8 cellular contexts compared by ENCODE assay signal in the genomic region with DNA sequence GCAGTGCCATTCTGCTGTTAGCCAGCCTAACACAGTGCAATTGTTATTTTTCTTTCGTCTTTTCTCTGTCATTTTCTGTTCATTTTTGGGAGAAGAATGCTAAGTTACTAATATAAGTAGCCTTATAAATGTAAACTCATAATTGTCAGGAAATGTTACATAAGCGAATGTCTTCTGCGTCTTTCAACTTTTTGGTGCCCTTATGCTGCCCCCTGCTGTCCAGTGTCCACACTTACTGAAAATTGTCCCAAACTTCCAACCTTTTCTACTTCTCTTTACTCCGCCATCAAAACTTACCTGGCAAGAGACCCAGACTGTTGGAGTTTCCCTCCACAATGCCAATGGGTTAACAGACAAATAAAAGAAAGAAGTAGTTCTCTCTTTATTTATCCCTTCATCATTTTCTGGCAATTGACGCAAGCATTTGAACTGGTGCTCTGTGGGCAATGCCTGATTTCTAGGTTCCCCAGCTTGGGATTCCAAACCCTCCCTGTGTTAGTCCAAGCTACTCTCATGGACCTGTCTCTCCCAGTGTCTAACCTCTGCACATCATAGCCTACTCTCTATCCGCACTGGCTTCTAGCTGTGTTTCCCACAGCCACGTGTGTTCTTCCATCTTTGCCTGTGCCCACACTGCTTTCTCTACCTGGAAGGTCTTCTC. TPM values are rescaled to one million over a fixed set of nuclear protein-coding genes. Genes with fewer than 3 reads are reported as not detected.
DNase-seq lines count a peak whose midpoint lies in the region; ATAC-seq lines count a peak whose summit lies in the region.

No MANE protein-coding gene starts in this region.

- H3K79me2 ChIP-seq in GM23248 (ENCODE audit: insufficient read depth) = peaks cover 99% of the 10 kb centered on the region

- H3K27ac ChIP-seq in GM23248 = no peak overlapping the region

- H3K9ac ChIP-seq in GM23248 = no peak overlapping the region; the same call in 1 of the 2 replicates

- no peak overlapping the region for H2AFZ ChIP-seq in GM23248

- no peaks in the 10 kb centered on the region for H3K27me3 ChIP-seq in GM23248 (replicated peaks; ENCODE audit: insufficient read depth)

- no peak for ATAC-seq in GM21515 (IDR thresholded peaks at IDR 0.05; ENCODE audit: unreplicated experiment)

- WGBS in GM23248 (ENCODE audit: low coverage in 1 of 2, low lambda C conversion rate in 2 of 2, missing lambda C conversion rate in 2 of 2), 2 experiments = 11 to 16% methylated on average over 7 of the region's 7 CpGs

- H3K9me3 ChIP-seq in GM23248 (ENCODE audit: low read depth) = no peaks in the 10 kb centered on the region

- no peaks in the 10 kb centered on the region for H3K9me2 ChIP-seq in GM23248 (ENCODE audit: insufficient read depth)

- 0 out of 2 replicates have a peak overlapping the region, but pooled peaks have one; percentile 4 for H3K4me3 ChIP-seq in GM23248

- H3K36me3 ChIP-seq in GM23248 (ENCODE audit: low read depth) = no peaks in the 10 kb centered on the region

- H3K4me1 ChIP-seq in GM23248 (ENCODE audit: insufficient read depth) = 0 out of 2 replicates have a peak, but pooled peaks cover 3% of the 10 kb centered on the region

- H4K20me1 ChIP-seq in GM23248 (ENCODE audit: insufficient read depth) = no peaks in the 10 kb centered on the region

- DNase-seq in C1 segment of cervical spinal cord (lab: John Stamatoyannopoulos, UW) (peak in 11 of 14 donors; percentile 17 to 60 (median 46)), GM23248 (peak; percentile 81), NOMO-1 treated with dmso at 0.1 percent for 144 hours (lab: John Stamatoyannopoulos, UW; ENCODE audit: unreplicated experiment) (peak; percentile 14), activated T-cell treated with anti-CD3 and anti-CD28 coated beads for 1 hour (ENCODE audit: low read depth) (peak; percentile 76), epidermal melanocyte (ENCODE audit: insufficient read length, low spot score) (peak; percentile 42), myocyte (ENCODE audit: low read depth) (peak; percentile 72)
- peak; percentile 51 to 62 for DNase-seq in stimulated activated CD8-positive, alpha-beta memory T cell treated with anti-CD3 and anti-CD28 coated beads, Interleukin-7, amount 100 ng/mL, for 4 hours (ENCODE audit: low read depth in 2 of 2)

- peak overlapping the region; percentile 29 for H3K4me2 ChIP-seq in GM23248 (ENCODE audit: unreplicated experiment)

- in situ Hi-C loops in GM23248 (cut with MboI) = no loop called here

- peaks cover 13% of the 10 kb centered on the region for H3F3A ChIP-seq in GM23248 (ENCODE audit: insufficient read depth)

RNA-seq across cellular contexts. Expression of a gene that starts 21.0 kb away (rescaled TPM):
- 12.5 and 19.1 TPM in 2 replicates for total RNA-seq in GM23248 (2014; rRNA removed; shearing (Covaris generic))
- polyA plus RNA-seq in GM23248 (2016; fragmentation: Nextera tagmentation; extraction: Ambion mirVana) = 10.6 and 10.7 TPM in 2 replicates
- 23.8 and 27.5 TPM in 2 replicates for total RNA-seq in myocyte
- polyA plus RNA-seq in myocyte (2012) = 12.7 TPM

Comparison
In these comparisons a context has a peak if more than half of its experiments do, and no peak if none do; other contexts are left out.
1. DNase-seq: peak in every context shown above with its lines; median percentile 81 in GM23248; 76 in activated T-cell treated with anti-CD3 and anti-CD28 coated beads for 1 hour; 72 in myocyte; 56 in stimulated activated CD8-positive, alpha-beta memory T cell treated with anti-CD3 and anti-CD28 coated beads, Interleukin-7, amount 100 ng/mL, for 4 hours; 46 in C1 segment of cervical spinal cord; 42 in epidermal melanocyte; 14 in NOMO-1 treated with dmso at 0.1 percent for 144 hours.